8 cellular contexts compared by ENCODE assay signal in the genomic region with DNA sequence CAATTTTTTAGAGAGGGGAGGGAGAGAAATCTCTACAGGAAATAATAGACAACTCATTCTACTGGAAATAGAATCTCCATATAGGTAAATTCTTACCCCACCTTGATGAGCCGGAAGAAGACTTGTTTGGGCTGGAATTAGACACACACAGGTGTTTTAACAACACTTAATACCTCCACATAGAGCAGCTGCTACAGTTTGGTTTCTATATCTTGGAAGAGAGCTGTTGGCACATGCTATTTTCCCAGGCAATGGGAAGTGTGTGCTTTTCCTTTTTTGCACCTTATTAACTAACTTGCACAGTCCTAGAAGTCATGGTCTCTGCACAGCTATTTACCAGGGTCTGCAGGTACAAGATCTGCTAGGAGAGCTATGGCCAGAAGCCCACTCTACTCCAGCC.
"Had no signal": no experiment of that assay in that cellular context is flagged by ENCODE, and none has a peak within 500 bp of the region (broad histone marks: within the 10 kb centered on the region; RNA-seq: fewer than 3 reads in every experiment).

No MANE protein-coding gene starts in this region.

- H3K27ac ChIP-seq: GM23248 had no signal

- H3K9me3 ChIP-seq: HAP-1 had no signal

- DNase-seq: GM23248, GOT3, H7, HFFc6, IMR-90 had no signal

- H2AFZ ChIP-seq: GM23248 had no signal

- ATAC-seq: HCT116, K562 had no signal

- H3K4me3 ChIP-seq: GM23248, HAP-1, K562 had no signal
